22 cellular contexts compared by ENCODE assay signal in the genomic region with DNA sequence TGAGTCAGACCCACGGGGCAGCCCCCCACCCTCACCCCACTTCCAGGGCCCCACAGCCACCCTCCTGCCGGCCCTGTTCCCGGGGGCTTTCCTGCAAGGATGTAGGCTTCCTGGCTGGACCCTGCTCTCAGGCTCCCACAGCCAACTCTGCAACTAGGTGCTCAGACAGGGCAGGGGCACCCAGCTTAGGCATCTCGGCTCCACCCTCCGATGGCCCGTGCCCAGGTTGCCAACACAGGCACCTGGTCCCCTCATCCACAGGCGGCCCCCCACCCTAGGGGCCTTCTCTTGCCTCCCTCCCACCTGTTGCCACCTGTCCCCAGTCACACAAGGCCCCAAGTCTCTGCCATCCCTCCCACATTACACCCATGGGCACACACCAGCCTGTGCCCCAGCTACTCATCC.
"Had no signal": no experiment of that assay in that cellular context is flagged by ENCODE, and none has a peak within 500 bp of the region (broad histone marks: within the 10 kb centered on the region; RNA-seq: fewer than 3 reads in every experiment).

No MANE protein-coding gene starts in this region.

- ATAC-seq: activated T-cell treated with anti-CD3 and anti-CD28 coated beads, Interleukin-2, amount 50 U/mL, for 72 hours; effector memory CD8-positive, alpha-beta T cell; naive thymus-derived CD4-positive, alpha-beta T cell had no signal

- H3K9ac ChIP-seq: neural progenitor cell, SK-N-SH had no signal

- H3K27ac ChIP-seq: neural progenitor cell, ovary, suprapubic skin, transverse colon had no signal

- H3K4me2 ChIP-seq: neural progenitor cell, SK-N-SH had no signal

- H3K27me3 ChIP-seq: breast epithelium, neural progenitor cell, ovary, suprapubic skin, transverse colon, uterus had no signal

- H2AFZ ChIP-seq: neural progenitor cell had no signal

- H3K9me3 ChIP-seq: breast epithelium, ovary, SK-N-SH, suprapubic skin, transverse colon, uterus had no signal

- FAIRE-seq: astrocyte, islet of Langerhans had no signal

- H3K36me3 ChIP-seq: breast epithelium, neural progenitor cell, ovary, transverse colon, uterus had no signal

- H3K4me3 ChIP-seq: breast epithelium, neural progenitor cell, ovary, suprapubic skin, transverse colon, uterus had no signal

- DNase-seq: activated CD4-positive, alpha-beta T cell treated with anti-CD3 and anti-CD28 coated beads, Interleukin-2, amount 10 ng/mL, durations not matched to agents 24 days and 14 days; activated effector memory CD4-positive, alpha-beta T cell treated with anti-CD3 and anti-CD28 coated beads, Interleukin-2, amount 50 U/mL, for 16 hours; activated naive CD4-positive, alpha-beta T cell treated with anti-CD3 and anti-CD28 coated beads, Interleukin-2, amount 50 U/mL, for 16 hours; activated T-cell treated with anti-CD3 and anti-CD28 coated beads, Interleukin-2, amount 50 U/mL, for 72 hours; effector memory CD8-positive, alpha-beta T cell; hippocampal formation; naive thymus-derived CD4-positive, alpha-beta T cell; SK-N-SH; stimulated activated CD4-positive, alpha-beta T cell treated with anti-CD3 and anti-CD28 coated beads, Interleukin-12 subunit alpha, Interleukin-12 subunit beta, amount 100 ng/mL, for 4 hours; stimulated activated CD4-positive, alpha-beta T cell treated with anti-CD3 and anti-CD28 coated beads, Interleukin-1b, Interleukin-23, amount 100 ng/mL, for 48 hours; stimulated activated CD8-positive, alpha-beta memory T cell treated with anti-CD3 and anti-CD28 coated beads, Interleukin-4, amount 100 ng/mL, for 48 hours; stimulated activated naive CD4-positive, alpha-beta T cell treated with Interleukin-2 at 50 U/mL for 16 hours; T-helper 1 cell; T-helper 9 cell; transverse colon; uterus had no signal

- H3K4me1 ChIP-seq: uterus had no signal
